ENCODE assay signal across 14 cellular contexts in genomic region chr2:73997813-73998212, GRCh38. TPM values are rescaled to one million over a fixed set of nuclear protein-coding genes. Genes with fewer than 3 reads are reported as not detected.
DNase-seq lines count a peak whose midpoint lies in the region; ATAC-seq lines count a peak whose summit lies in the region.
"Had no signal": no experiment of that assay in that cellular context is flagged by ENCODE, and none has a peak within 500 bp of the region (broad histone marks: within the 10 kb centered on the region; RNA-seq: fewer than 3 reads in every experiment).

No MANE protein-coding gene starts in this region.

- peak; percentile 49 for DNase-seq in activated naive CD4-positive, alpha-beta T cell treated with anti-CD3 and anti-CD28 coated beads for 36 hours
- DNase-seq in activated naive CD4-positive, alpha-beta T cell treated with anti-CD3 and anti-CD28 coated beads, Interleukin-2, amount 50 U/mL, for 16 hours, result no peak
- DNase-seq in T-cell (no peak), AG08395 (ENCODE audit: low spot score) (no peak)
- DNase-seq in effector memory CD8-positive, alpha-beta T cell, result no peak
- DNase-seq: Calu3, heart left ventricle, Kasumi-1, NCI-H1436 treated with DMSO at 0.1 percent for 48 hours, NCI-H446 treated with DMSO at 0.1 percent for 48 hours, SIG-M5 had no signal

- peaks cover 86% of the 10 kb centered on the region for H3K4me1 Mint-ChIP-seq in activated naive CD4-positive, alpha-beta T cell treated with anti-CD3 and anti-CD28 coated beads for 36 hours (ENCODE audit: low read depth)
- peaks cover 81 to 84% (median 83%) of the 10 kb centered on the region in 3 donors for H3K4me1 Mint-ChIP-seq in T-cell
- peaks cover 56 to 58% of the 10 kb centered on the region in 2 donors for H3K4me1 Mint-ChIP-seq in effector memory CD8-positive, alpha-beta T cell (ENCODE audit: low read depth in 2 of 2)
- H3K4me1 Mint-ChIP-seq in stimulated activated memory B cell treated with anti-CD40 and anti-IgM and Interleukin-4, amounts not matched to agents 10 μg/mL and 1 μg/mL and 100 μg/mL, for 72 hours, result peaks cover 91% of the 10 kb centered on the region

- H3K27ac Mint-ChIP-seq in activated naive CD4-positive, alpha-beta T cell treated with anti-CD3 and anti-CD28 coated beads for 36 hours, result no peak overlapping the region
- peak overlapping the region; percentile 58 to 82 for H3K27ac Mint-ChIP-seq in T-cell
- peak overlapping the region; percentile 18 to 81 for H3K27ac Mint-ChIP-seq in effector memory CD8-positive, alpha-beta T cell
- peak overlapping the region; percentile 51 for H3K27ac Mint-ChIP-seq in stimulated activated memory B cell treated with anti-CD40 and anti-IgM and Interleukin-4, amounts not matched to agents 10 μg/mL and 1 μg/mL and 100 μg/mL, for 72 hours

- CTCF ChIA-PET in activated naive CD4-positive, alpha-beta T cell treated with anti-CD3 and anti-CD28 coated beads for 36 hours (lab: Charles Lee), result interaction anchor here (0.9 to 1.7 kb wide), 3 partner anchors 9 to 16 kb away, joined by 3 to 14 read pairs (median 4); no protein-coding TSS in a partner anchor
- CTCF ChIA-PET in T-cell (lab: Charles Lee), result interaction anchor here (0.6 to 1.0 kb wide), 2 partner anchors 11 kb away, joined by 3 read pairs; no protein-coding TSS in a partner anchor

- intact Hi-C loops in activated naive CD4-positive, alpha-beta T cell treated with anti-CD3 and anti-CD28 coated beads for 36 hours (cut with micrococcal nuclease), result no loop called here

- no peaks in the 10 kb centered on the region for H3K27me3 Mint-ChIP-seq in activated naive CD4-positive, alpha-beta T cell treated with anti-CD3 and anti-CD28 coated beads for 36 hours (ENCODE audit: low read depth)
- H3K27me3 Mint-ChIP-seq in T-cell, result no peaks in the 10 kb centered on the region
- H3K27me3 Mint-ChIP-seq in effector memory CD8-positive, alpha-beta T cell, result no peaks in the 10 kb centered on the region
- no peaks in the 10 kb centered on the region for H3K27me3 Mint-ChIP-seq in stimulated activated memory B cell treated with anti-CD40 and anti-IgM and Interleukin-4, amounts not matched to agents 10 μg/mL and 1 μg/mL and 100 μg/mL, for 72 hours

- no peak overlapping the region for H3K4me3 Mint-ChIP-seq in activated naive CD4-positive, alpha-beta T cell treated with anti-CD3 and anti-CD28 coated beads for 36 hours
- peak overlapping the region in 1 of 3 donors; percentile 40 for H3K4me3 Mint-ChIP-seq in T-cell
- H3K4me3 Mint-ChIP-seq in effector memory CD8-positive, alpha-beta T cell, result no peak overlapping the region
- H3K4me3 Mint-ChIP-seq in stimulated activated memory B cell treated with anti-CD40 and anti-IgM and Interleukin-4, amounts not matched to agents 10 μg/mL and 1 μg/mL and 100 μg/mL, for 72 hours, result no peak overlapping the region

- H3K36me3 Mint-ChIP-seq in activated naive CD4-positive, alpha-beta T cell treated with anti-CD3 and anti-CD28 coated beads for 36 hours (ENCODE audit: low read depth), result peaks cover 14% of the 10 kb centered on the region
- peaks cover 6% of the 10 kb centered on the region for H3K36me3 Mint-ChIP-seq in T-cell
- peaks cover 6% of the 10 kb centered on the region for H3K36me3 Mint-ChIP-seq in effector memory CD8-positive, alpha-beta T cell (ENCODE audit: insufficient read depth)
- H3K36me3 Mint-ChIP-seq in stimulated activated memory B cell treated with anti-CD40 and anti-IgM and Interleukin-4, amounts not matched to agents 10 μg/mL and 1 μg/mL and 100 μg/mL, for 72 hours, result peaks cover 23% of the 10 kb centered on the region

- POLR2A ChIA-PET in T-cell (lab: Charles Lee), result no interaction called here

- no peak for ATAC-seq in T-cell (replicated peaks in 1 of 4)
- ATAC-seq in effector memory CD8-positive, alpha-beta T cell (replicated peaks), result no peak
- ATAC-seq in stimulated activated memory B cell treated with anti-CD40 and anti-IgM and Interleukin-4, amounts not matched to agents 10 μg/mL and 1 μg/mL and 100 μg/mL, for 72 hours, result no peak
- ATAC-seq in HG02642 (IDR thresholded peaks at IDR 0.05; ENCODE audit: poor library complexity, unreplicated experiment), result no peak
- ATAC-seq in GM18498 (IDR thresholded peaks at IDR 0.05; ENCODE audit: unreplicated experiment), result no peak
- ATAC-seq: heart left ventricle had no signal

- no peaks in the 10 kb centered on the region for H3K9me3 Mint-ChIP-seq in activated naive CD4-positive, alpha-beta T cell treated with anti-CD3 and anti-CD28 coated beads for 36 hours
- no peaks in the 10 kb centered on the region for H3K9me3 Mint-ChIP-seq in T-cell
- H3K9me3 Mint-ChIP-seq in effector memory CD8-positive, alpha-beta T cell, result no peaks in the 10 kb centered on the region
- H3K9me3 Mint-ChIP-seq in stimulated activated memory B cell treated with anti-CD40 and anti-IgM and Interleukin-4, amounts not matched to agents 10 μg/mL and 1 μg/mL and 100 μg/mL, for 72 hours, result no peaks in the 10 kb centered on the region

RNA-seq across cellular contexts. Expression of gene TET3, which starts 13.1 kb away (rescaled TPM):
- 10 to 100 TPM; 14.4 to 15.2 TPM for total RNA-seq in activated naive CD4-positive, alpha-beta T cell treated with anti-CD3 and anti-CD28 coated beads for 36 hours
- total RNA-seq in T-cell, result 10 to 100 TPM; 22.5 to 32.2 (median 26.8) TPM
